ENCODE assay signal across 10 cellular contexts in genomic region chr16:4327386-4327781, GRCh38. TPM values are rescaled to one million over a fixed set of nuclear protein-coding genes. Genes with fewer than 3 reads are reported as not detected.
DNase-seq lines count a peak whose midpoint lies in the region; ATAC-seq, FAIRE-seq and TF ChIP-seq lines count a peak whose summit lies in the region.
"Had no signal": no experiment of that assay in that cellular context is flagged by ENCODE, and none has a peak within 500 bp of the region (broad histone marks: within the 10 kb centered on the region; RNA-seq: fewer than 3 reads in every experiment).

No MANE protein-coding gene starts in this region.

- no peak overlapping the region for H3K4ac ChIP-seq in neuronal stem cell (ENCODE audit: low read length)

- no peaks in the 10 kb centered on the region for H3K9me3 ChIP-seq in heart right ventricle
- H3K9me3 ChIP-seq in endothelial cell of umbilical vein (replicated peaks; ENCODE audit: control insufficient read depth, insufficient read depth, low read length): no peaks in the 10 kb centered on the region
- no peaks in the 10 kb centered on the region for H3K9me3 ChIP-seq in neuronal stem cell (replicated peaks in 1 of 2; ENCODE audit: control insufficient read depth in 2 of 2, insufficient read depth in 1 of 2, low read depth in 1 of 2, low read length in 2 of 2)
- H3K9me3 ChIP-seq in uterus: no peaks in the 10 kb centered on the region

- DNase-seq in heart right ventricle (no peak), Right ventricle myocardium inferior (ENCODE audit: missing footprints) (no peak), endothelial cell of umbilical vein (ENCODE audit: low read depth, low spot score) (no peak), neuronal stem cell (ENCODE audit: low spot score) (no peak), uterus (no peak), NCI-H2107 treated with DMSO at 0.1 percent for 48 hours (lab: John Stamatoyannopoulos, UW; ENCODE audit: unreplicated experiment) (no peak)
- DNase-seq in activated T-cell treated with anti-CD3 and anti-CD28 coated beads, Interleukin-2, amount 50 U/mL, for 48 hours: no peak
- DNase-seq: NK-92 treated with Interleukin-12 subunit alpha and Interleukin-12 subunit beta, amount 100 ng/mL, for 24 hours had no signal

- TF ChIP-seq CTCF in heart right ventricle (IDR thresholded peaks at IDR 0.05) (no peak), endothelial cell of umbilical vein (IDR thresholded peaks at IDR 0.05; ENCODE audit: extremely low read depth in 1 of 2, insufficient read depth in 1 of 2, low read depth in 1 of 2, low read length in 2 of 2) (no peak), uterus (IDR thresholded peaks at IDR 0.05) (no peak)

- H2BK5ac ChIP-seq in neuronal stem cell (ENCODE audit: low read length): no peak overlapping the region

- peaks cover 27% of the 10 kb centered on the region for H3K79me1 ChIP-seq in neuronal stem cell (ENCODE audit: low read depth, low read length)

- no peak overlapping the region for H3K14ac ChIP-seq in neuronal stem cell (ENCODE audit: low read length)

- H4K8ac ChIP-seq in neuronal stem cell (ENCODE audit: low read depth, low read length): no peak overlapping the region

- dilution Hi-C loops in endothelial cell of umbilical vein (cut with MboI; ENCODE audit: extremely low pct_ligation_motif_present, low sequenced_read_pairs): no loop called here

- H3K4me1 ChIP-seq in heart right ventricle (peaks cover 57 to 84% (median 75%) of the 10 kb centered on the region in 9 donors), endothelial cell of umbilical vein (ENCODE audit: control insufficient read depth, extremely low read depth, insufficient read depth, low read length) (peaks cover 30% of the 10 kb centered on the region), neuronal stem cell (ENCODE audit: control insufficient read depth in 2 of 2, insufficient read depth in 1 of 2, low read depth in 1 of 2, low read length in 2 of 2) (peaks cover 13 to 31% of the 10 kb centered on the region in 2 donors), uterus (peaks cover 4 to 47% of the 10 kb centered on the region in 2 donors)

- no TSS peak for BruUV-seq in endothelial cell of umbilical vein (replicated peaks; lab: Mats Ljungman, UMichigan)

- no peaks in the 10 kb centered on the region for H3K9me1 ChIP-seq in endothelial cell of umbilical vein (replicated peaks; ENCODE audit: control insufficient read depth, extremely low read depth, insufficient read depth, low read length)

- H4K91ac ChIP-seq in neuronal stem cell (ENCODE audit: low read depth, low read length, poor library complexity): no peak overlapping the region

- peak overlapping the region; percentile 84 to 99 (median 92) for H3K27ac ChIP-seq in heart right ventricle
- H3K27ac ChIP-seq in endothelial cell of umbilical vein (ENCODE audit: insufficient read depth, low read depth, low read length): no peak overlapping the region
- no peak overlapping the region for H3K27ac ChIP-seq in neuronal stem cell (replicated peaks; ENCODE audit: low read length)
- peak overlapping the region; percentile 76 to 87 for H3K27ac ChIP-seq in uterus

- H3K4me3 ChIP-seq in heart right ventricle (peak overlapping the region in 9 of 10 donors; percentile 36 to 66 (median 54)), endothelial cell of umbilical vein (replicated peaks in 1 of 3; ENCODE audit: insufficient read depth in 1 of 3, low read depth in 1 of 3, low read length in 3 of 3) (peak overlapping the region in 1 of 3 experiments; percentile 44), neuronal stem cell (ENCODE audit: low read length in 2 of 2) (peak overlapping the region in 1 of 2 donors; percentile 52), uterus (peak overlapping the region; percentile 41 to 44)

- H3K4me2 ChIP-seq in endothelial cell of umbilical vein (ENCODE audit: insufficient read depth, low read length) (peak overlapping the region; percentile 16), neuronal stem cell (ENCODE audit: insufficient read depth, low read length, poor library complexity, severe bottlenecking) (peak overlapping the region; percentile 80)

- H2AFZ ChIP-seq in endothelial cell of umbilical vein (ENCODE audit: low read depth, low read length): no peak overlapping the region
- H2AFZ ChIP-seq in neuronal stem cell (ENCODE audit: low read length): no peak overlapping the region

- peak overlapping the region; percentile 99 for H3K18ac ChIP-seq in neuronal stem cell (ENCODE audit: low read length)

- TF ChIP-seq POLR2A in endothelial cell of umbilical vein (IDR thresholded peaks at IDR 0.05; ENCODE audit: low read depth, low read length) (no peak), uterus (IDR thresholded peaks at IDR 0.05) (no peak)

- peaks cover 0 to 4% (median 0%) of the 10 kb centered on the region in 7 donors for H3K27me3 ChIP-seq in heart right ventricle
- no peaks in the 10 kb centered on the region for H3K27me3 ChIP-seq in endothelial cell of umbilical vein (ENCODE audit: control insufficient read depth in 2 of 2, insufficient read depth in 2 of 2, low read length in 2 of 2)
- H3K27me3 ChIP-seq in neuronal stem cell (ENCODE audit: control insufficient read depth in 3 of 3, insufficient read depth in 3 of 3, low read depth in 1 of 3, low read length in 3 of 3): no peaks in the 10 kb centered on the region
- no peaks in the 10 kb centered on the region for H3K27me3 ChIP-seq in uterus

- POLR2A ChIA-PET in endothelial cell of umbilical vein (lab: Charles Lee): no interaction called here

- CTCF ChIA-PET in endothelial cell of umbilical vein (lab: Charles Lee): interaction anchor here (0.9 to 8.9 kb wide), 16 partner anchors 11 to 345 kb away, joined by 3 to 198 read pairs (median 9); partner anchors contain the start of genes GLIS2, PAM16 and TFAP4

- H3K36me3 ChIP-seq in heart right ventricle (peaks cover 0 to 8% (median 2%) of the 10 kb centered on the region in 9 donors), endothelial cell of umbilical vein (ENCODE audit: control insufficient read depth in 2 of 2, extremely low read depth in 1 of 2, insufficient read depth in 2 of 2, low read length in 2 of 2) (no peaks in the 10 kb centered on the region), neuronal stem cell (replicated peaks in 1 of 2; ENCODE audit: control insufficient read depth in 2 of 2, insufficient read depth in 2 of 2, low read length in 2 of 2) (peaks cover 1 to 7% of the 10 kb centered on the region in 2 donors), uterus (no peaks in the 10 kb centered on the region)

- no peak overlapping the region for H2AK5ac ChIP-seq in neuronal stem cell (ENCODE audit: low read depth, low read length)

- peaks cover 33% of the 10 kb centered on the region for H3K79me2 ChIP-seq in endothelial cell of umbilical vein (ENCODE audit: control insufficient read depth, insufficient read depth, low read length)

- intact Hi-C loops in heart right ventricle (cut with DNase I): loop anchor here in 4 of 10 donors (5.0 kb wide), 3 partner anchors 40 to 145 kb away; partner anchors contain the start of gene TFAP4 (in 3 of the 4)
- intact Hi-C loops in Right ventricle myocardium inferior (cut with DNase I): loop anchor here (10.0 kb wide), 1 partner anchor 213 kb away; the partner anchor contains the start of gene ADCY9
- intact Hi-C loops in endothelial cell of umbilical vein (cut with micrococcal nuclease): no loop called here
- intact Hi-C loops in uterus (cut with DNase I; ENCODE audit: low total_unique reads): no loop called here

- H3K23ac ChIP-seq in neuronal stem cell (ENCODE audit: low read depth, low read length, poor library complexity): no peak overlapping the region

- WGBS in heart right ventricle, 2 donors: 5 to 19% methylated on average over 14 to 32 of the region's 33 CpGs
- WGBS in neuronal stem cell (ENCODE audit: extremely low coverage in 2 of 2, insufficient read length in 2 of 2, insufficient replicate concordance in 1 of 2), 2 donors: no CpG with 5 or more reads among the region's 33 CpGs

- no peaks in the 10 kb centered on the region for H4K20me1 ChIP-seq in endothelial cell of umbilical vein (replicated peaks; ENCODE audit: control insufficient read depth, extremely low read depth, insufficient read depth, low read length)

- FAIRE-seq in endothelial cell of umbilical vein (lab: Jason Lieb, UNC): peak; percentile 4

- H2BK12ac ChIP-seq in neuronal stem cell (ENCODE audit: low read length): no peak overlapping the region

- H2BK120ac ChIP-seq in neuronal stem cell (ENCODE audit: low read depth, low read length): no peak overlapping the region

- ATAC-seq in heart right ventricle: peak in 2 of 8 donors; percentile 1 to 2
- ATAC-seq in Right ventricle myocardium inferior: no peak
- no peak for ATAC-seq in GM18498 (IDR thresholded peaks at IDR 0.05; ENCODE audit: unreplicated experiment)
- ATAC-seq: HCT116 had no signal

- H3K9ac ChIP-seq in endothelial cell of umbilical vein (replicated peaks; ENCODE audit: extremely low read depth, insufficient read depth, low read length) (no peak overlapping the region), neuronal stem cell (ENCODE audit: low read depth, low read length, poor library complexity) (no peak overlapping the region)

- H2BK15ac ChIP-seq in neuronal stem cell (ENCODE audit: low read length): no peak overlapping the region

RNA-seq across cellular contexts. Expression of gene GLIS2, which starts 11.5 kb away (rescaled TPM):
- total RNA-seq in heart right ventricle (10 to 100 TPM in 8 of 10 donors, 1 to 10 TPM in 2; 9.0 to 16.9 (median 14.9) TPM), Right ventricle myocardium inferior (16.0 TPM), endothelial cell of umbilical vein (10.1 and 11.3 TPM in 2 replicates), uterus (10 to 100 TPM in 1 of 4 donors, 1 to 10 TPM in 3; 2.9 to 55.8 (median 5.1) TPM)
- polyA plus RNA-seq in heart right ventricle (10 to 100 TPM in 1 of 2 donors, 1 to 10 TPM in 1; 6.9 to 13.1 TPM), endothelial cell of umbilical vein (4.6 and 5.1 TPM in 2 replicates)
- 5.2 and 7.1 TPM in 2 replicates for polyA plus RNA-seq in endothelial cell of umbilical vein (2011; cell fraction: cytosol; rRNA removed)
- 4.7 and 5.8 TPM in 2 replicates for polyA plus RNA-seq in endothelial cell of umbilical vein (2011; cell fraction: nucleus; rRNA removed)
- 7.3 and 11.8 TPM in 2 replicates for polyA plus RNA-seq in endothelial cell of umbilical vein (2012)
- polyA minus RNA-seq in endothelial cell of umbilical vein: 2.0 and 3.2 TPM in 2 replicates
- 7.5 TPM for polyA minus RNA-seq in endothelial cell of umbilical vein (2011; cell fraction: cytosol; rRNA and poly(A)+ RNA removed)
- polyA minus RNA-seq in endothelial cell of umbilical vein (2011; cell fraction: nucleus; rRNA and poly(A)+ RNA removed): 1.0 and 2.9 TPM in 2 replicates
- polyA plus RNA-seq in neuronal stem cell (2013, experiment 1 of 2): 7.6 TPM
- 7.9 TPM for polyA plus RNA-seq in neuronal stem cell (2013, experiment 2 of 2)

RNA-seq across cellular contexts. Expression of gene PAM16, which starts 23.7 kb away (rescaled TPM):
- total RNA-seq in heart right ventricle: 10 to 100 TPM; 44.2 to 75.0 (median 55.6) TPM
- polyA plus RNA-seq in heart right ventricle: 100 to 1,000 TPM; 136 to 288 TPM
- total RNA-seq in Right ventricle myocardium inferior: 73.4 TPM
- 35.8 and 40.0 TPM in 2 replicates for total RNA-seq in endothelial cell of umbilical vein
- 67.2 and 76.2 TPM in 2 replicates for polyA plus RNA-seq in endothelial cell of umbilical vein
- polyA plus RNA-seq in endothelial cell of umbilical vein (2011; cell fraction: cytosol; rRNA removed): 44.4 and 44.5 TPM in 2 replicates
- 29.7 and 31.7 TPM in 2 replicates for polyA plus RNA-seq in endothelial cell of umbilical vein (2011; cell fraction: nucleus; rRNA removed)
- 30.5 and 35.6 TPM in 2 replicates for polyA plus RNA-seq in endothelial cell of umbilical vein (2012)
- 13.0 and 13.5 TPM in 2 replicates for polyA minus RNA-seq in endothelial cell of umbilical vein
- polyA minus RNA-seq in endothelial cell of umbilical vein (2011; cell fraction: cytosol; rRNA and poly(A)+ RNA removed): 10.9 TPM
- 10.6 and 12.3 TPM in 2 replicates for polyA minus RNA-seq in endothelial cell of umbilical vein (2011; cell fraction: nucleus; rRNA and poly(A)+ RNA removed)
- 76.9 TPM for polyA plus RNA-seq in neuronal stem cell (2013, experiment 1 of 2)
- 74.7 TPM for polyA plus RNA-seq in neuronal stem cell (2013, experiment 2 of 2)
- 100 to 1,000 TPM in 1 of 4 donors, 10 to 100 TPM in 2, 1 to 10 TPM in 1; 8.9 to 438 (median 35.3) TPM for total RNA-seq in uterus

RNA-seq across cellular contexts. Expression of gene VASN, which starts 44.3 kb away (rescaled TPM):
- total RNA-seq in heart right ventricle: 10 to 100 TPM in 1 of 10 donors, 1 to 10 TPM in 9; 3.1 to 14.7 (median 5.8) TPM
- polyA plus RNA-seq in heart right ventricle: 10 to 100 TPM in 1 of 2 donors, 1 to 10 TPM in 1; 7.7 to 27.9 TPM
- 6.4 TPM for total RNA-seq in Right ventricle myocardium inferior
- total RNA-seq in endothelial cell of umbilical vein: 0.14 and 0.42 TPM in 2 replicates
- 0.41 and 0.57 TPM in 2 replicates for polyA plus RNA-seq in endothelial cell of umbilical vein
- 0.09 and 0.13 TPM in 2 replicates for polyA plus RNA-seq in endothelial cell of umbilical vein (2011; cell fraction: cytosol; rRNA removed)
- polyA plus RNA-seq in endothelial cell of umbilical vein (2011; cell fraction: nucleus; rRNA removed): 0.11 and 0.18 TPM in 2 replicates
- polyA plus RNA-seq in endothelial cell of umbilical vein (2012): 0.11 and 0.20 TPM in 2 replicates
- 0.08 and 0.32 TPM in 2 replicates for polyA minus RNA-seq in endothelial cell of umbilical vein
- 1.3 TPM for polyA minus RNA-seq in endothelial cell of umbilical vein (2011; cell fraction: cytosol; rRNA and poly(A)+ RNA removed)
- polyA minus RNA-seq in endothelial cell of umbilical vein (2011; cell fraction: nucleus; rRNA and poly(A)+ RNA removed): 0.29 and 0.43 TPM in 2 replicates
- 7.8 TPM for polyA plus RNA-seq in neuronal stem cell (2013, experiment 1 of 2)
- 7.6 TPM for polyA plus RNA-seq in neuronal stem cell (2013, experiment 2 of 2)
- 10 to 100 TPM in 3 of 4 donors, 1 to 10 TPM in 1; 3.6 to 49.0 (median 19.9) TPM for total RNA-seq in uterus

RNA-seq across cellular contexts. Expression of gene TFAP4, which starts 54.6 kb away (rescaled TPM):
- total RNA-seq in heart right ventricle: 1 to 10 TPM; 1.8 to 6.6 (median 3.1) TPM
- 1 to 10 TPM; 2.0 to 4.6 TPM for polyA plus RNA-seq in heart right ventricle
- total RNA-seq in Right ventricle myocardium inferior: 4.4 TPM
- total RNA-seq in endothelial cell of umbilical vein: 11.1 and 12.4 TPM in 2 replicates
- 3.0 and 3.4 TPM in 2 replicates for polyA plus RNA-seq in endothelial cell of umbilical vein
- 3.9 and 5.0 TPM in 2 replicates for polyA plus RNA-seq in endothelial cell of umbilical vein (2011; cell fraction: cytosol; rRNA removed)
- polyA plus RNA-seq in endothelial cell of umbilical vein (2011; cell fraction: nucleus; rRNA removed): 6.1 TPM in 2 replicates
- 3.6 and 5.8 TPM in 2 replicates for polyA plus RNA-seq in endothelial cell of umbilical vein (2012)
- 5.3 and 12.7 TPM in 2 replicates for polyA minus RNA-seq in endothelial cell of umbilical vein
- polyA minus RNA-seq in endothelial cell of umbilical vein (2011; cell fraction: cytosol; rRNA and poly(A)+ RNA removed): 46.0 TPM
- polyA minus RNA-seq in endothelial cell of umbilical vein (2011; cell fraction: nucleus; rRNA and poly(A)+ RNA removed): 2.6 and 3.7 TPM in 2 replicates
- polyA plus RNA-seq in neuronal stem cell (2013, experiment 1 of 2): 18.5 TPM
- polyA plus RNA-seq in neuronal stem cell (2013, experiment 2 of 2): 20.5 TPM
- 10 to 100 TPM in 2 of 4 donors, 1 to 10 TPM in 2; 2.1 to 18.7 (median 8.2) TPM for total RNA-seq in uterus

Comparison
In these comparisons a context has a peak if more than half of its experiments do, and no peak if none do; other contexts are left out.
1. H3K27ac ChIP-seq: peak in heart right ventricle (10 of 10) and uterus (2 of 2); none in endothelial cell of umbilical vein (single experiment) and neuronal stem cell (single experiment).